Comparison of ENCODE assay signal across 9 cellular contexts in genomic region chr20:341682-342081, GRCh38. TPM values are rescaled to one million over a fixed set of nuclear protein-coding genes. Genes with fewer than 3 reads are reported as not detected.
DNase-seq lines count a peak whose midpoint lies in the region; ATAC-seq and TF ChIP-seq lines count a peak whose summit lies in the region.
"Had no signal": no experiment of that assay in that cellular context is flagged by ENCODE, and none has a peak within 500 bp of the region (broad histone marks: within the 10 kb centered on the region; RNA-seq: fewer than 3 reads in every experiment).

No MANE protein-coding gene starts in this region.

- no peaks in the 10 kb centered on the region for H3K36me3 ChIP-seq in thymus (ENCODE audit: control insufficient read depth, insufficient read depth)

- H3K4me3 ChIP-seq in fibroblast of mammary gland (ENCODE audit: control insufficient read depth, low read depth, low read length) (no peak overlapping the region), thymus (ENCODE audit: low read length) (no peak overlapping the region)

- H3K27ac ChIP-seq in thymus (ENCODE audit: low read depth): peak overlapping the region; percentile 18
- no peak overlapping the region for H3K27ac ChIP-seq in caudate nucleus (ENCODE audit: low read depth, low read length)

- no peak for ATAC-seq in HG03159 (IDR thresholded peaks at IDR 0.05; ENCODE audit: unreplicated experiment)

- H3K4me1 ChIP-seq in thymus (ENCODE audit: control insufficient read depth, insufficient read depth, low read length): peaks cover under 1% of the 10 kb centered on the region

- no peaks in the 10 kb centered on the region for H3K9me3 ChIP-seq in thymus (ENCODE audit: control insufficient read depth)

- WGBS in thymus: 90% methylated on average over 2 of the region's 2 CpGs

- TF ChIP-seq CTCF in fibroblast of mammary gland (conservative IDR thresholded peaks at IDR 0.05; ENCODE audit: control insufficient read depth, insufficient read depth, low read depth, low read length): no peak

- DNase-seq in activated T-cell treated with anti-CD3 and anti-CD28 coated beads for 24 hours (ENCODE audit: low read depth): peak; percentile 44
- DNase-seq in activated T-cell treated with anti-CD3 and anti-CD28 coated beads, Interleukin-2, amount 50 U/mL, for 1 hour: no peak
- peak; percentile 76 for DNase-seq in SIG-M5 treated with dmso at 0.1 percent for 504 hours (lab: John Stamatoyannopoulos, UW; ENCODE audit: unreplicated experiment)
- DNase-seq in fibroblast of mammary gland (ENCODE audit: low read depth): peak; percentile 96
- no peak for DNase-seq in germinal center (ENCODE audit: low spot score)
- no peak for DNase-seq in caudate nucleus (lab: John Stamatoyannopoulos, UW)
- DNase-seq: left cardiac atrium had no signal

- H3K27me3 ChIP-seq in thymus (ENCODE audit: control insufficient read depth, insufficient read depth): no peaks in the 10 kb centered on the region

RNA-seq across cellular contexts. Expression of gene NRSN2, which starts 5.2 kb away (rescaled TPM):
- 16.7 TPM for polyA plus RNA-seq in thymus

RNA-seq across cellular contexts. Expression of gene SOX12, which starts 16.3 kb away (rescaled TPM):
- polyA plus RNA-seq in thymus: 4.7 TPM

RNA-seq across cellular contexts. Expression of gene TRIB3, which starts 38.9 kb away (rescaled TPM):
- polyA plus RNA-seq in thymus: 10.1 TPM

RNA-seq across cellular contexts. Expression of gene ZCCHC3, which starts 44.3 kb away (rescaled TPM):
- polyA plus RNA-seq in thymus: 21.8 TPM

RNA-seq across cellular contexts. Expression of gene C20orf96, which starts 51.1 kb away (rescaled TPM):
- polyA plus RNA-seq in thymus: 4.3 TPM

Comparison
In these comparisons a context has a peak if more than half of its experiments do, and no peak if none do; other contexts are left out.
1. DNase-seq: peak in activated T-cell treated with anti-CD3 and anti-CD28 coated beads for 24 hours (single experiment), SIG-M5 treated with dmso at 0.1 percent for 504 hours (single experiment) and fibroblast of mammary gland (single experiment); none in activated T-cell treated with anti-CD3 and anti-CD28 coated beads, Interleukin-2, amount 50 U/mL, for 1 hour (single experiment), germinal center (single experiment) and caudate nucleus (0 of 61).